Comparison of ENCODE assay signal across 25 cellular contexts in genomic region chr5:104223885-104224773, GRCh38.
"Had no signal": no experiment of that assay in that cellular context is flagged by ENCODE, and none has a peak within 500 bp of the region (broad histone marks: within the 10 kb centered on the region; RNA-seq: fewer than 3 reads in every experiment).

No MANE protein-coding gene starts in this region.

- H3K27me3 ChIP-seq: brain microvascular endothelial cell, dorsolateral prefrontal cortex, left lung, neutrophil, sigmoid colon, suprapubic skin, tibial nerve had no signal

- ATAC-seq: left lung; mucosa of descending colon; natural killer cell treated with Interleukin-12 subunit alpha and Interleukin-12 subunit beta and Interleukin-15 and Interleukin-18, amount 100 ng/mL, for 72 hours; WTC11 had no signal

- H3K4me1 ChIP-seq: left lung, sigmoid colon, suprapubic skin, tibial nerve had no signal

- H3K4me3 ChIP-seq: coronary artery, dorsolateral prefrontal cortex, left lung, lung, mucosa of descending colon, sigmoid colon, suprapubic skin, tibial nerve had no signal

- H3K9me3 ChIP-seq: left lung, mucosa of descending colon, neutrophil, sigmoid colon, suprapubic skin, tibial nerve had no signal

- H3K27ac ChIP-seq: brain microvascular endothelial cell, coronary artery, dorsolateral prefrontal cortex, left lung, neutrophil, sigmoid colon, suprapubic skin, tibial nerve had no signal

- H3K36me3 ChIP-seq: brain microvascular endothelial cell, left lung, neutrophil, sigmoid colon, suprapubic skin, tibial nerve had no signal

- DNase-seq: activated CD4-positive, alpha-beta memory T cell treated with anti-CD3 and anti-CD28 coated beads, Interleukin-2, amount 10 ng/mL, durations not matched to agents 7 days and 5 days; activated CD4-positive, alpha-beta T cell treated with anti-CD3 and anti-CD28 coated beads for 1 hour; activated CD4-positive, alpha-beta T cell treated with anti-CD3 and anti-CD28 coated beads, Interleukin-2, amount 10 ng/mL, durations not matched to agents 7 days and 5 days; activated CD8-positive, alpha-beta memory T cell treated with anti-CD3 and anti-CD28 coated beads, Interleukin-2, amount 50 U/mL, for 48 hours; activated gamma-delta T cell; activated naive CD4-positive, alpha-beta T cell treated with anti-CD3 and anti-CD28 coated beads, Interleukin-2, amount 10 ng/mL, durations not matched to agents 7 days and 5 days; activated naive CD8-positive, alpha-beta T cell treated with anti-CD3 and anti-CD28 coated beads, Interleukin-2, amount 10 ng/mL, durations not matched to agents 7 days and 5 days; activated T-cell treated with anti-CD3 and anti-CD28 coated beads, Interleukin-2, amount 50 U/mL, for 24 hours; brain microvascular endothelial cell; dorsolateral prefrontal cortex; effector memory CD4-positive, alpha-beta T cell; mucosa of descending colon; sigmoid colon; small intestine; stimulated activated CD4-positive, alpha-beta T cell treated with anti-CD3 and anti-CD28 coated beads, Interleukin-1b, Interleukin-23, amount 100 ng/mL, for 48 hours; stimulated activated naive CD4-positive, alpha-beta T cell; T1000 had no signal
